ENCODE assay signal across 8 cellular contexts in genomic region chr3:9946112-9947024, GRCh38. TPM values are rescaled to one million over a fixed set of nuclear protein-coding genes. Genes with fewer than 3 reads are reported as not detected.
DNase-seq lines count a peak whose midpoint lies in the region; ATAC-seq and TF ChIP-seq lines count a peak whose summit lies in the region.

No MANE protein-coding gene starts in this region.

- DNase-seq in NCI-H2227 (lab: John Stamatoyannopoulos, UW; ENCODE audit: unreplicated experiment) (peak; percentile 63), NCI-H2227 treated with DMSO at 0.1 percent for 48 hours (lab: John Stamatoyannopoulos, UW) (no peak), NCI-H2081 (lab: John Stamatoyannopoulos, UW) (peak; percentile 78 to 87), choroid plexus epithelial cell (ENCODE audit: low read depth) (peak; percentile 95), kidney epithelial cell (ENCODE audit: low read depth) (peak; percentile 59)
- DNase-seq in activated CD4-positive, alpha-beta T cell treated with anti-CD3 and anti-CD28 coated beads for 48 hours: peak; percentile 85
- DNase-seq in stimulated activated CD4-positive, alpha-beta T cell treated with anti-CD3 and anti-CD28 coated beads, Interleukin-12 subunit alpha, Interleukin-12 subunit beta, amount 100 ng/mL, for 4 hours: peak; percentile 72

- peaks cover 2% of the 10 kb centered on the region for H3K36me3 ChIP-seq in kidney epithelial cell (ENCODE audit: control insufficient read depth, insufficient read depth, low read length)

- H3K4me3 ChIP-seq in choroid plexus epithelial cell (ENCODE audit: low read depth, low read length) (peak overlapping the region; percentile 70), kidney epithelial cell (ENCODE audit: low read depth, low read length) (peak overlapping the region; percentile 50)

- no peak for ATAC-seq in GM18867 (IDR thresholded peaks at IDR 0.05; ENCODE audit: unreplicated experiment)

- H3K27me3 ChIP-seq in kidney epithelial cell (ENCODE audit: control insufficient read depth, insufficient read depth, low read length): no peaks in the 10 kb centered on the region

- TF ChIP-seq CTCF in choroid plexus epithelial cell (conservative IDR thresholded peaks at IDR 0.05; ENCODE audit: low read depth, low read length) (peak; percentile 54), kidney epithelial cell (IDR thresholded peaks at IDR 0.05; ENCODE audit: insufficient read depth, low read length, poor library complexity, severe bottlenecking) (peak; percentile 21)

RNA-seq across cellular contexts. Expression of gene PRRT3, which starts 5.8 kb away (rescaled TPM):
- total RNA-seq in kidney epithelial cell: 2.1 and 2.3 TPM in 2 replicates

RNA-seq across cellular contexts. Expression of gene CRELD1, which starts 12.7 kb away (rescaled TPM):
- 43.0 and 58.0 TPM in 2 replicates for total RNA-seq in kidney epithelial cell

RNA-seq across cellular contexts. Expression of gene IL17RC, which starts 29.5 kb away (rescaled TPM):
- 37.3 and 39.6 TPM in 2 replicates for total RNA-seq in kidney epithelial cell

RNA-seq across cellular contexts. Expression of gene EMC3, which starts 40.3 kb away (rescaled TPM):
- total RNA-seq in kidney epithelial cell: 58.1 and 63.4 TPM in 2 replicates

RNA-seq across cellular contexts. Expression of gene IL17RE, which starts 43.7 kb away (rescaled TPM):
- 2.8 and 3.6 TPM in 2 replicates for total RNA-seq in kidney epithelial cell
